ENCODE assay signal across 1 cellular context in the genomic region with DNA sequence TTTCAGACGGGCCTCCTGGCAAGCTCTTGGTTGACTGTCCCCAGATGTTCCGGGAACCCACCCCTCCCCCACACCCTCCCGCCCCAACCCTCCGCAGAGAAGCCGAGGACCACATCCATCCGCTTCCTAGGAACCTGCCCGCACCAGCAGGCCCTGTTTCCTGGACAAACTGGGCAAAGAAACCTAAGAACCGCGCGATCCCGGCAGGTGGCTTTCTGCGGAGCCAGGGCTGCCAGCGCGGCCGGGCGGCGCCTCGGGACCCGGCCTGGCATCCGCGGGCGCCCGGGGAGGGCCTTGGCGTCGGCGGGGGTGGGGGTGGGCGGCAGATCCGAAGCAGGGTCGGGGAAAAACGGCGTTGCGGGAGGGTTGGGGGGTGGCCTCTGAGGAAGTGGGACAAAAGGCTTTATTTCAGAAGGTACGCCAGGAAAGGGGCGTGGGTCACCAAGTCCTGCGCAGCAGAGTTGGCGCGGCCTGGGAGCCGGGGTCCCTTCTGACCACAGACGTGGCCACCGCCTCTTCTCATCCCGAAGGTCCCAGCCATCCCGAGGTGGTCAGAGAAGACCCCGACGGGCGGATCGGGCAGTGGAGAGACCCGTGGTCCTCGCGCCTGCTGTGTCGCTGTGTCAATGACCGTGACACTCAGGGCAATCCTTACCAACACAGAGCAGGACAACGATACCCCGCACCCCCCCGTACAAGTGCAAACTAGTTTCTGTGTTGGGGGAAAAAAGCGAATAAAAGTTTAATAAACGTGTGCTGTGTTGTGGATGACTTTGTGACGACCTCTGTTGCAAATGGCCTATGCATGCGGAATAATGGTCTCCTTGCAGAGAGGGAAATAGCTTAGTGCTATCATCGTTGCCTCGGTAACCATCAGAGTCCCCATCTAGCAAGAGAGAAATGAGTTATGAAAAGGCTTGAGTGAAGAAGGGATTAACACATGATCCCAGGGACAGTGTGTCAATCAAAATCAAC.
A peak's percentile ranks its signal among the peaks of the same experiment; 100 is the strongest.
TF ChIP-seq lines count a peak whose summit lies in the region.

No MANE protein-coding gene starts in this region.

TF ChIP-seq in K562, 482 proteins besides CTCF, POLR2A, EP300 and RAD21 (continued from another document):
- TF ChIP-seq PKNOX1 (IDR thresholded peaks at IDR 0.05) = peak; percentile 76
- TF ChIP-seq, protein P1, sequence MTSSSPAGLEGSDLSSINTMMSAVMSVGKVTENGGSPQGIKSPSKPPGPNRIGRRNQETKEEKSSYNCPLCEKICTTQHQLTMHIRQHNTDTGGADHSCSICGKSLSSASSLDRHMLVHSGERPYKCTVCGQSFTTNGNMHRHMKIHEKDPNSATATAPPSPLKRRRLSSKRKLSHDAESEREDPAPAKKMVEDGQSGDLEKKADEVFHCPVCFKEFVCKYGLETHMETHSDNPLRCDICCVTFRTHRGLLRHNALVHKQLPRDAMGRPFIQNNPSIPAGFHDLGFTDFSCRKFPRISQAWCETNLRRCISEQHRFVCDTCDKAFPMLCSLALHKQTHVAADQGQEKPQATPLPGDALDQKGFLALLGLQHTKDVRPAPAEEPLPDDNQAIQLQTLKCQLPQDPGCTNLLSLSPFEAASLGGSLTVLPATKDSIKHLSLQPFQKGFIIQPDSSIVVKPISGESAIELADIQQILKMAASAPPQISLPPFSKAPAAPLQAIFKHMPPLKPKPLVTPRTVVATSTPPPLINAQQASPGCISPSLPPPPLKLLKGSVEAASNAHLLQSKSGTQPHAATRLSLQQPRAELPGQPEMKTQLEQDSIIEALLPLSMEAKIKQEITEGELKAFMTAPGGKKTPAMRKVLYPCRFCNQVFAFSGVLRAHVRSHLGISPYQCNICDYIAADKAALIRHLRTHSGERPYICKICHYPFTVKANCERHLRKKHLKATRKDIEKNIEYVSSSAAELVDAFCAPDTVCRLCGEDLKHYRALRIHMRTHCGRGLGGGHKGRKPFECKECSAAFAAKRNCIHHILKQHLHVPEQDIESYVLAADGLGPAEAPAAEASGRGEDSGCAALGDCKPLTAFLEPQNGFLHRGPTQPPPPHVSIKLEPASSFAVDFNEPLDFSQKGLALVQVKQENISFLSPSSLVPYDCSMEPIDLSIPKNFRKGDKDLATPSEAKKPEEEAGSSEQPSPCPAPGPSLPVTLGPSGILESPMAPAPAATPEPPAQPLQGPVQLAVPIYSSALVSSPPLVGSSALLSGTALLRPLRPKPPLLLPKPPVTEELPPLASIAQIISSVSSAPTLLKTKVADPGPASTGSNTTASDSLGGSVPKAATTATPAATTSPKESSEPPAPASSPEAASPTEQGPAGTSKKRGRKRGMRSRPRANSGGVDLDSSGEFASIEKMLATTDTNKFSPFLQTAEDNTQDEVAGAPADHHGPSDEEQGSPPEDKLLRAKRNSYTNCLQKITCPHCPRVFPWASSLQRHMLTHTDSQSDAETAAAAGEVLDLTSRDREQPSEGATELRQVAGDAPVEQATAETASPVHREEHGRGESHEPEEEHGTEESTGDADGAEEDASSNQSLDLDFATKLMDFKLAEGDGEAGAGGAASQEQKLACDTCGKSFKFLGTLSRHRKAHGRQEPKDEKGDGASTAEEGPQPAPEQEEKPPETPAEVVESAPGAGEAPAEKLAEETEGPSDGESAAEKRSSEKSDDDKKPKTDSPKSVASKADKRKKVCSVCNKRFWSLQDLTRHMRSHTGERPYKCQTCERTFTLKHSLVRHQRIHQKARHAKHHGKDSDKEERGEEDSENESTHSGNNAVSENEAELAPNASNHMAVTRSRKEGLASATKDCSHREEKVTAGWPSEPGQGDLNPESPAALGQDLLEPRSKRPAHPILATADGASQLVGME (CRISPR knock-in tag; IDR thresholded peaks at IDR 0.05) = no peak
- TF ChIP-seq CCNT2 (IDR thresholded peaks at IDR 0.05; ENCODE audit: borderline replicate concordance, extremely low read depth, insufficient read length, low read depth, low read length) = no peak
TF ChIP-seq in K562: peak in this region for 2.
